9 cellular contexts compared by ENCODE assay signal in the genomic region with DNA sequence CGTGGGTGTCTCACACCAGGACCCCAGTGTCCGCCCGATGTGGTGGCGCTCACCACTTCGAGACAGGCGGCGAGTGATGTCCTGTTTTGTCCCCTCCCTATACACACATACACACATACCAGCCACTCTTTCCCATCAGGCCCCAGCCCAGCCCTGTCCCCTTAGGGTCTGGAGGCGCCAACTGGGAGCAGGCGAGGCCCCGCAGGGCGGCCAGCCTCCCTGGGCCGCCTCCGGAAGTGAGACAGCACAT. TPM values are rescaled to one million over a fixed set of nuclear protein-coding genes. Genes with fewer than 3 reads are reported as not detected.
DNase-seq lines count a peak whose midpoint lies in the region; ATAC-seq and TF ChIP-seq lines count a peak whose summit lies in the region.
"Had no signal": no experiment of that assay in that cellular context is flagged by ENCODE, and none has a peak within 500 bp of the region (broad histone marks: within the 10 kb centered on the region; RNA-seq: fewer than 3 reads in every experiment).

No MANE protein-coding gene starts in this region.

- peaks cover 78% of the 10 kb centered on the region for H3K36me3 Mint-ChIP-seq in activated T-cell treated with anti-CD3 and anti-CD28 coated beads, Interleukin-2, amount 50 U/mL, for 24 hours (ENCODE audit: low read depth)

- in situ Hi-C loops in transverse colon (cut with MboI; ENCODE audit: low pct_ligation_motif_present in 1 of 4, low pct_unique_long_range_greater_than_20kb in 1 of 4, low sequenced_read_pairs in 3 of 4): no loop called here

- no peak for TF ChIP-seq EP300 in transverse colon (IDR thresholded peaks at IDR 0.05; ENCODE audit: low read depth)

- peaks cover 59% of the 10 kb centered on the region for H3K4me1 Mint-ChIP-seq in activated T-cell treated with anti-CD3 and anti-CD28 coated beads, Interleukin-2, amount 50 U/mL, for 24 hours (ENCODE audit: low read depth)

- H3K27me3 Mint-ChIP-seq in activated T-cell treated with anti-CD3 and anti-CD28 coated beads, Interleukin-2, amount 50 U/mL, for 24 hours: no peaks in the 10 kb centered on the region

- H3K4me3 ChIP-seq in right lobe of liver (peak overlapping the region in 2 of 3 donors; percentile 75 to 85), transverse colon (peak overlapping the region; percentile 43 to 97 (median 82))

- H3K4me1 ChIP-seq in right lobe of liver (peaks cover 0 to 16% (median 0%) of the 10 kb centered on the region in 4 donors), transverse colon (peaks cover 32 to 81% (median 62%) of the 10 kb centered on the region in 4 donors)

- H3K9me3 ChIP-seq in right lobe of liver: no peaks in the 10 kb centered on the region
- H3K9me3 ChIP-seq in transverse colon: no peaks in the 10 kb centered on the region

- TF ChIP-seq POLR2A in right lobe of liver (IDR thresholded peaks at IDR 0.05): peak; percentile 44
- peak; percentile 65 for TF ChIP-seq POLR2A in transverse colon (IDR thresholded peaks at IDR 0.05)

- peak overlapping the region; percentile 95 for H3K4me3 Mint-ChIP-seq in activated T-cell treated with anti-CD3 and anti-CD28 coated beads, Interleukin-2, amount 50 U/mL, for 24 hours

- H3K27ac Mint-ChIP-seq in activated T-cell treated with anti-CD3 and anti-CD28 coated beads, Interleukin-2, amount 50 U/mL, for 24 hours: peak overlapping the region; percentile 98

- no peak for ATAC-seq in right lobe of liver
- ATAC-seq in GM19467 (IDR thresholded peaks at IDR 0.05; ENCODE audit: unreplicated experiment): no peak

- H3K36me3 ChIP-seq in right lobe of liver (no peaks in the 10 kb centered on the region), transverse colon (no peaks in the 10 kb centered on the region)

- no peaks in the 10 kb centered on the region for H3K9me3 Mint-ChIP-seq in activated T-cell treated with anti-CD3 and anti-CD28 coated beads, Interleukin-2, amount 50 U/mL, for 24 hours

- no peak for DNase-seq in activated T-cell treated with anti-CD3 and anti-CD28 coated beads, Interleukin-2, amount 50 U/mL, for 24 hours
- DNase-seq in activated T-cell treated with anti-CD3 and anti-CD28 coated beads for 4 hours: no peak
- DNase-seq in right lobe of liver: no peak
- DNase-seq in transverse colon: no peak
- no peak for DNase-seq in medulla oblongata (ENCODE audit: extremely low spot score)
- DNase-seq in NCI-H146 treated with DMSO at 0.1 percent for 48 hours (lab: John Stamatoyannopoulos, UW; ENCODE audit: unreplicated experiment): no peak
- DNase-seq: NCI-H1417 treated with DMSO at 0.1 percent for 48 hours had no signal

- intact Hi-C loops in right lobe of liver (cut with DNase I) (no loop called here), transverse colon (cut with DNase I; ENCODE audit: low total_unique reads) (no loop called here)

- H3K27ac ChIP-seq in adipose tissue (ENCODE audit: low read depth, low read length) (peak overlapping the region; percentile 99), right lobe of liver (peak overlapping the region; percentile 85 to 98 (median 92)), transverse colon (peak overlapping the region; percentile 99 to 100 (median 100))

- H3K27me3 ChIP-seq in right lobe of liver (no peaks in the 10 kb centered on the region), transverse colon (no peaks in the 10 kb centered on the region)

- TF ChIP-seq CTCF in right lobe of liver (IDR thresholded peaks at IDR 0.05) (no peak), transverse colon (IDR thresholded peaks at IDR 0.05) (no peak)

- WGBS in adipose tissue, 3 donors: 5 to 47% (median 17%) methylated on average over 13 of the region's 13 CpGs
- WGBS in right lobe of liver (ENCODE audit: insufficient coverage, low coverage, low lambda C conversion rate, missing lambda C conversion rate): 14% methylated on average over 7 of the region's 13 CpGs
- WGBS in transverse colon (ENCODE audit: low coverage in 1 of 2), 2 donors: 28% methylated on average over 10 of the region's 13 CpGs; no CpG with 5 or more reads in 1 of the 2 donors

RNA-seq across cellular contexts. Expression of a gene that starts 38.1 kb away (rescaled TPM):
- not detected for polyA plus RNA-seq in adipose tissue
- total RNA-seq in right lobe of liver (not detected), transverse colon (not detected)

RNA-seq across cellular contexts. Expression of a gene that starts 43.6 kb away (rescaled TPM):
- 1 to 10 TPM; 1.6 to 3.4 (median 2.0) TPM for polyA plus RNA-seq in adipose tissue
- total RNA-seq in right lobe of liver (1 to 10 TPM in 5 of 6 experiments, under 1 TPM in 1; 0.98 to 3.7 (median 1.7) TPM), transverse colon (1 to 10 TPM; 2.3 to 5.1 (median 2.9) TPM)
